In the genomic region with DNA sequence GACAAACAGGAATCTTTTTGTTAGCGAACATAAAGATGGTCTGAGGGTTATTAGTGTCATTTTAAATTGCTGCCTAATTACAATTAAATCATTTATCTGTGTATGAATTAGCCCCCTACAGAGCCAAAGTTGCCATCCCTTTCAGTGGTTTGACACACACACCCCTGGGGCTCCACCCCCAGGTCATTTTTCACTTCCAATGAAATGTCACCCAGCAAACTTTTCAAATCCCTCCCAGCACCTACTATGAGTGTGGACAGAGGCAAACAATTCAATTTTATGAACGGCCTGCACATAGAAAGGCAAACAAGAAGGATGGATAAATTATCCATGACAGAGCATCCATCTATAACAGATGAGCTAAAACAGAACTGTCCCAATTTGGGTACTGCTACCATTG, we compare ENCODE assay signal across 13 cellular contexts. TPM values are rescaled to one million over a fixed set of nuclear protein-coding genes. Genes with fewer than 3 reads are reported as not detected.
DNase-seq lines count a peak whose midpoint lies in the region; ATAC-seq and TF ChIP-seq lines count a peak whose summit lies in the region.
"Had no signal": no experiment of that assay in that cellular context is flagged by ENCODE, and none has a peak within 500 bp of the region (broad histone marks: within the 10 kb centered on the region; RNA-seq: fewer than 3 reads in every experiment).

No MANE protein-coding gene starts in this region.

- H2BK20ac ChIP-seq in IMR-90 (ENCODE audit: low read depth, low read length) = no peak overlapping the region

- no peak overlapping the region for H2BK15ac ChIP-seq in IMR-90 (ENCODE audit: low read depth, low read length)

- peak overlapping the region; percentile 40; the same call in 1 of the 2 replicates for H3K9ac ChIP-seq in IMR-90 (ENCODE audit: low read depth, low read length)
- H3K9ac ChIP-seq in neural cell (ENCODE audit: low read length) = peak overlapping the region; percentile 95

- H4K91ac ChIP-seq in IMR-90 (ENCODE audit: insufficient read depth, low read depth, low read length) = no peak overlapping the region; the same call in 1 of the 2 replicates

- no peak overlapping the region for H2AK5ac ChIP-seq in IMR-90 (ENCODE audit: low read depth, low read length)

- no peak overlapping the region for H3K27ac ChIP-seq in DOHH2 (ENCODE audit: low read depth, low read length)
- no peak overlapping the region for H3K27ac ChIP-seq in IMR-90 (ENCODE audit: insufficient read depth, low read length)
- no peak overlapping the region for H3K27ac ChIP-seq in ectodermal cell (ENCODE audit: insufficient read depth, low read depth, low read length, poor library complexity, severe bottlenecking)
- peak overlapping the region; percentile 94 for H3K27ac ChIP-seq in neural cell (ENCODE audit: low read length)
- H3K27ac ChIP-seq in testis = no peak overlapping the region

- H3K14ac ChIP-seq in IMR-90 (replicated peaks; ENCODE audit: low read depth, low read length) = peak overlapping the region; percentile 48; the same call in 1 of the 2 replicates

- peaks cover 24 to 49% of the 10 kb centered on the region in 2 experiments for H3K79me1 ChIP-seq in IMR-90 (ENCODE audit: low read depth in 1 of 2, low read length in 2 of 2)

- peaks cover 42 to 60% of the 10 kb centered on the region in 2 donors for H3K27me3 Mint-ChIP-seq in stimulated activated naive B cell treated with anti-CD40 and anti-IgM and Interleukin-4, amounts not matched to agents 10 μg/mL and 1 μg/mL and 100 μg/mL, for 72 hours

- no peak overlapping the region; a peak in 1 of 4 replicates for H4K8ac ChIP-seq in IMR-90 (ENCODE audit: low read depth in 2 of 2, low read length in 2 of 2)

- H3K4me1 ChIP-seq in DOHH2 (ENCODE audit: control insufficient read depth, low read length) (peaks cover 19% of the 10 kb centered on the region), IMR-90 (ENCODE audit: control insufficient read depth, insufficient read depth, low read length) (peaks cover 6% of the 10 kb centered on the region), ectodermal cell (ENCODE audit: control insufficient read depth, insufficient read depth, low read length) (peaks cover 31% of the 10 kb centered on the region), testis (peaks cover 8% of the 10 kb centered on the region)

- TF ChIP-seq POLR2A in IMR-90 (IDR thresholded peaks at IDR 0.05; ENCODE audit: low read depth, low read length) = no peak
- no peak for TF ChIP-seq POLR2A in testis (IDR thresholded peaks at IDR 0.05)

- H2BK120ac ChIP-seq in IMR-90 (ENCODE audit: low read depth, low read length) = no peak overlapping the region

- H3K18ac ChIP-seq in IMR-90 (ENCODE audit: low read depth, low read length) = no peak overlapping the region

- no peak for TF ChIP-seq EP300 in neural cell (conservative IDR thresholded peaks at IDR 0.05; ENCODE audit: poor library complexity, severe bottlenecking)

- no CpG with 5 or more reads among the region's 2 CpGs for WGBS in IMR-90 (ENCODE audit: extremely low coverage in 2 of 2, insufficient read length in 1 of 2), 2 experiments
- WGBS in ectodermal cell, 2 experiments = 10 to 17% methylated on average over 1 of the region's 2 CpGs
- WGBS in testis, 2 donors = 60 to 69% methylated on average over 2 of the region's 2 CpGs

- H3K4ac ChIP-seq in IMR-90 (ENCODE audit: low read depth, low read length) = peak overlapping the region; percentile 15; the same call in 1 of the 2 replicates

- TF ChIP-seq RAD21 in IMR-90 (IDR thresholded peaks at IDR 0.05; ENCODE audit: low read length) (no peak), neural cell (conservative IDR thresholded peaks at IDR 0.05) (no peak)

- H3K9me2 ChIP-seq in DOHH2 (replicated peaks; ENCODE audit: control insufficient read depth, low read length) (no peaks in the 10 kb centered on the region), neural cell (ENCODE audit: insufficient read depth, low read length) (no peaks in the 10 kb centered on the region)

- no peak overlapping the region for H3K4me3 Mint-ChIP-seq in stimulated activated naive B cell treated with anti-CD40 and anti-IgM and Interleukin-4, amounts not matched to agents 10 μg/mL and 1 μg/mL and 100 μg/mL, for 72 hours

- H3K4me3 ChIP-seq in DOHH2 (ENCODE audit: low read length) = peak overlapping the region; percentile 96
- 0 out of 2 replicates have a peak overlapping the region, but pooled peaks have one; percentile 75 for H3K4me3 ChIP-seq in IMR-90 (ENCODE audit: insufficient read depth, low read depth, low read length)
- H3K4me3 ChIP-seq in ectodermal cell (ENCODE audit: insufficient read depth, low read depth, low read length) = peak overlapping the region; percentile 92
- peak overlapping the region; percentile 97 for H3K4me3 ChIP-seq in neural cell (ENCODE audit: low read length)
- no peak overlapping the region for H3K4me3 ChIP-seq in testis

- no peak overlapping the region for H3K27ac Mint-ChIP-seq in stimulated activated naive B cell treated with anti-CD40 and anti-IgM and Interleukin-4, amounts not matched to agents 10 μg/mL and 1 μg/mL and 100 μg/mL, for 72 hours
- H3K27ac Mint-ChIP-seq: activated T-helper 1 cell treated with anti-CD3 and anti-CD28 coated beads, Interleukin-12 subunit alpha, Interleukin-12 subunit beta, Interleukin-2, Interleukin-4 antibody, amounts not matched to agents 30 ng/mL and 10 ng/mL and 1 ng/mL, durations not matched to agents 14 hours and 24 hours and 36 hours had no signal

- H3K79me2 ChIP-seq in DOHH2 (ENCODE audit: control insufficient read depth, low read length) (peaks cover 58% of the 10 kb centered on the region), neural cell (replicated peaks; ENCODE audit: insufficient read depth, low read length) (peaks cover 64% of the 10 kb centered on the region)

- no peak overlapping the region for H2BK5ac ChIP-seq in IMR-90 (ENCODE audit: low read depth, low read length, poor library complexity, severe bottlenecking)

- no peak overlapping the region for H4K5ac ChIP-seq in IMR-90 (ENCODE audit: low read depth, low read length)

- H3K4me2 ChIP-seq in DOHH2 (ENCODE audit: low read length) (peak overlapping the region; percentile 96), IMR-90 (ENCODE audit: low read depth, low read length) (peak overlapping the region; percentile 95), neural cell (ENCODE audit: low read length) (peak overlapping the region; percentile 96)

- intact Hi-C loops in IMR-90 (cut with micrococcal nuclease) = loop anchor here (2.0 to 10.0 kb wide), 2 partner anchors 63 to 243 kb away; partner anchors contain the start of gene RPL26
- intact Hi-C loops in testis (cut with DNase I; ENCODE audit: low total_unique reads) = no loop called here

- CTCF ChIA-PET in IMR-90 (lab: Yijun Ruan, JAX) = no interaction called here

- no peaks in the 10 kb centered on the region for H3K36me3 ChIP-seq in DOHH2 (ENCODE audit: control insufficient read depth, low read length)
- H3K36me3 ChIP-seq in IMR-90 (ENCODE audit: control insufficient read depth, insufficient read depth, low read length) = no peaks in the 10 kb centered on the region
- H3K36me3 ChIP-seq in ectodermal cell (ENCODE audit: control insufficient read depth, insufficient read depth, low read length) = peaks cover under 1% of the 10 kb centered on the region
- H3K36me3 ChIP-seq in neural cell (ENCODE audit: insufficient read depth, low read length) = no peaks in the 10 kb centered on the region
- no peaks in the 10 kb centered on the region for H3K36me3 ChIP-seq in testis (ENCODE audit: low read depth, missing control alignments)

- DNase-seq in IMR-90 (no peak), testis (no peak)
- no peak for DNase-seq in stimulated activated CD4-positive, alpha-beta T cell treated with anti-CD3 and anti-CD28 coated beads, Interleukin-4, amount 100 ng/mL, for 1 hour
- DNase-seq in stimulated activated naive B cell treated with anti-CD40 and anti-IgM and Interleukin-4, amounts not matched to agents 10 μg/mL and 1 μg/mL and 100 μg/mL, for 72 hours = no peak
- DNase-seq: MG63; SHP77 treated with DMSO at 0.1 percent for 48 hours; stimulated activated naive CD4-positive, alpha-beta T cell had no signal

- BruUV-seq in IMR-90 (replicated peaks; lab: Mats Ljungman, UMichigan) = TSS peak; percentile 49

- H3K9me1 ChIP-seq in IMR-90 (ENCODE audit: insufficient read depth, low read length) = peaks cover 9% of the 10 kb centered on the region

- ATAC-seq in IMR-90 (ENCODE audit: low read depth) (no peak), HG02885 (IDR thresholded peaks at IDR 0.05; ENCODE audit: poor library complexity, unreplicated experiment) (no peak)
- no peak for ATAC-seq in stimulated activated naive B cell treated with anti-CD40 and anti-IgM and Interleukin-4, amounts not matched to agents 10 μg/mL and 1 μg/mL and 100 μg/mL, for 72 hours (replicated peaks)
- ATAC-seq: activated CD4-positive, CD25-positive, alpha-beta regulatory T cell treated with anti-CD3 and anti-CD28 coated beads, Interleukin-2, amount 50 U/mL, for 24 hours had no signal

- TF ChIP-seq CTCF in DOHH2 (IDR thresholded peaks at IDR 0.05; ENCODE audit: low read depth, low read length, poor library complexity, severe bottlenecking) (no peak), IMR-90 (conservative IDR thresholded peaks at IDR 0.05; ENCODE audit: low read depth, low read length) (no peak), neural cell (IDR thresholded peaks at IDR 0.05; ENCODE audit: poor library complexity, severe bottlenecking) (no peak), testis (IDR thresholded peaks at IDR 0.05) (no peak)

- H3K56ac ChIP-seq in IMR-90 (ENCODE audit: extremely low read depth, insufficient read depth, low read length) = no peak overlapping the region

- peaks cover 12% of the 10 kb centered on the region for H3K27me3 ChIP-seq in DOHH2 (ENCODE audit: control insufficient read depth, low read length)
- no peaks in the 10 kb centered on the region for H3K27me3 ChIP-seq in IMR-90 (ENCODE audit: control insufficient read depth, insufficient read depth, low read length)
- H3K27me3 ChIP-seq in ectodermal cell (ENCODE audit: control insufficient read depth, insufficient read depth, low read length, poor library complexity, severe bottlenecking) = no peaks in the 10 kb centered on the region
- no peaks in the 10 kb centered on the region for H3K27me3 ChIP-seq in neural cell (ENCODE audit: insufficient read depth, low read depth, low read length)
- H3K27me3 ChIP-seq in testis = no peaks in the 10 kb centered on the region

- H2AFZ ChIP-seq in IMR-90 (replicated peaks; ENCODE audit: low read length, poor library complexity) (no peak overlapping the region), neural cell (ENCODE audit: low read depth, low read length) (no peak overlapping the region)

- H3K23ac ChIP-seq in IMR-90 (ENCODE audit: low read depth, low read length) = peak overlapping the region; percentile 37

- H3K4me1 Mint-ChIP-seq in stimulated activated naive B cell treated with anti-CD40 and anti-IgM and Interleukin-4, amounts not matched to agents 10 μg/mL and 1 μg/mL and 100 μg/mL, for 72 hours = peaks cover 18 to 34% of the 10 kb centered on the region in 2 donors

- peaks cover 3% of the 10 kb centered on the region; the same call in 1 of the 2 replicates for H4K20me1 ChIP-seq in DOHH2 (ENCODE audit: control insufficient read depth, insufficient read depth, low read depth, low read length)
- H4K20me1 ChIP-seq in IMR-90 (ENCODE audit: insufficient read depth, low read length) = peaks cover 18% of the 10 kb centered on the region
- no peaks in the 10 kb centered on the region for H4K20me1 ChIP-seq in neural cell (ENCODE audit: insufficient read depth)

- no peaks in the 10 kb centered on the region for H3F3A ChIP-seq in DOHH2 (ENCODE audit: control insufficient read depth, insufficient read depth)
- no peaks in the 10 kb centered on the region for H3F3A ChIP-seq in neural cell (ENCODE audit: insufficient read depth, low read length, poor library complexity, severe bottlenecking)

- in situ Hi-C loops in IMR-90 (cut with MboI; ENCODE audit: low sequenced_read_pairs) = loop anchor here (10.0 kb wide), 1 partner anchor 57 kb away; no protein-coding TSS in a partner anchor

- no peak overlapping the region for H2AK9ac ChIP-seq in IMR-90 (replicated peaks; ENCODE audit: low read depth, low read length, poor library complexity)

- no peaks in the 10 kb centered on the region for H3K9me3 ChIP-seq in DOHH2 (ENCODE audit: control insufficient read depth, insufficient read depth, low read length)
- H3K9me3 ChIP-seq in IMR-90 (ENCODE audit: control insufficient read depth, insufficient read depth, low read length) = no peaks in the 10 kb centered on the region
- H3K9me3 ChIP-seq in ectodermal cell (ENCODE audit: control insufficient read depth, low read length) = no peaks in the 10 kb centered on the region
- no peaks in the 10 kb centered on the region for H3K9me3 ChIP-seq in neural cell (ENCODE audit: low read length)
- H3K9me3 ChIP-seq in testis = no peaks in the 10 kb centered on the region
- H3K9me3 ChIP-seq: MG63 had no signal

- peaks cover 3 to 4% of the 10 kb centered on the region in 2 donors for H3K36me3 Mint-ChIP-seq in stimulated activated naive B cell treated with anti-CD40 and anti-IgM and Interleukin-4, amounts not matched to agents 10 μg/mL and 1 μg/mL and 100 μg/mL, for 72 hours

- H3K9me3 Mint-ChIP-seq in stimulated activated naive B cell treated with anti-CD40 and anti-IgM and Interleukin-4, amounts not matched to agents 10 μg/mL and 1 μg/mL and 100 μg/mL, for 72 hours = no peaks in the 10 kb centered on the region
- H3K9me3 Mint-ChIP-seq: activated T-helper 1 cell treated with anti-CD3 and anti-CD28 coated beads, Interleukin-12 subunit alpha, Interleukin-12 subunit beta, Interleukin-2, Interleukin-4 antibody, amounts not matched to agents 30 ng/mL and 10 ng/mL and 1 ng/mL, durations not matched to agents 14 hours and 24 hours and 36 hours had no signal

- POLR2A ChIA-PET in IMR-90 (lab: Charles Lee; ENCODE audit: unreplicated experiment) = no interaction called here

- dilution Hi-C loops in IMR-90 (cut with HindIII; ENCODE audit: low sequenced_read_pairs, unreplicated experiment) = no loop called here

RNA-seq across cellular contexts. Expression of gene MYH10, which starts 2.4 kb away (rescaled TPM):
- total RNA-seq in IMR-90 (2012; rRNA removed) (95.2 and 102 TPM in 2 replicates), testis (10 to 100 TPM; 33.1 to 34.1 TPM)
- polyA plus RNA-seq in IMR-90 (2012; rRNA removed) (71.2 and 73.3 TPM in 2 replicates), neural cell (61.1 and 79.2 TPM in 2 replicates), testis (ENCODE audit: insufficient read depth, low read depth, low replicate concordance) (25.5 TPM)
- polyA plus RNA-seq in IMR-90 (2012; cell fraction: cytosol; rRNA removed) = 40.4 and 66.0 TPM in 2 replicates
- 109 and 113 TPM in 2 replicates for polyA plus RNA-seq in IMR-90 (2012; cell fraction: nucleus; rRNA removed; ENCODE audit: low replicate concordance)
- polyA plus RNA-seq in ectodermal cell (2013, experiment 1 of 4) = 253 TPM
- 281 TPM for polyA plus RNA-seq in ectodermal cell (2013, experiment 2 of 4)
- 189 TPM for polyA plus RNA-seq in ectodermal cell (2013, experiment 3 of 4)
- polyA plus RNA-seq in ectodermal cell (2013, experiment 4 of 4) = 200 TPM
- polyA minus RNA-seq in neural cell = 221 and 225 TPM in 2 replicates

Comparison
In these comparisons a context has a peak if more than half of its experiments do, and no peak if none do; other contexts are left out.
1. H3K4me3 ChIP-seq: peak in DOHH2 (single experiment), IMR-90 (single experiment), ectodermal cell (single experiment) and neural cell (single experiment); none in testis (0 of 2).
2. Peak in every context shown above with its lines, with median percentiles within 50 percentile points of each other: H3K4me2 ChIP-seq.